8 cellular contexts compared by ENCODE assay signal in the genomic region with DNA sequence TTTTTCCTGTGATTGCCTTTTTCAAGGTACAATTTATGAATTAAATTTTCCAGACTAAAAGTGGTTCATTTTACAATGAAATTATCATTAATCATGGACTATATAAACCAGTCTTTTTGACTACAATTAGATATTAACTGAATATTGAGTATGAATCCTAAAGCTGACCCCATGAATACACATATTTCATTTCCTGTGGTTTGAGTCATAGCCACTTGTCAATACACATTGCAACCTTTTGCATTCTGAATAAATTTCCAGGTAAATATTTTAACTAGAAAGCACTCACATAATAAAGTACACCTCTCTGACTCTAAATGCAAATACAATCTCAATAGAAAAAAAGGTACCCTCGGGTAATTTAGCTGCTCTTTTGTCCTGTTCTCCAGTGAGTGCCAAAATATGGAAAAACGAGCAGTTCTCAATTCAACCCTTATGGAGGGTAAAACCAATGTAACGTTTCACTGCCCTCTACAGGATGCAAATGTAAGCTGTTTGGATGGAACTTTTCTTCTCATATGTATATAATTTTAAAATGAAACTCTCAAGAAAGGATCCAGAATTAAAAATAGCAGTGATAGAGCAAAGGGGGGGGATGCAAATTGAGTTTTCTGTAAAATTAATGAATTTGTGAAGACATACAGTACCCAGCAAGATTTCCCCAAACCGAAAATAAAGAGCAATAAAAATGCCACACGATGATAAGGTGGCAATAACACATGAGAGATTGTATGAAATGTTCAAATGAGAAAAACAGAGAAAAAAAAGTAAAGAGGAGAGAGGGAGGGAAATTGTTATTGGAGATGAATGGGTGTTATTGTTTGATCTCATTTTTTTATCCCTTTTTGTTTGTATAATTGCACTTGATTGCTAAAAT.
DNase-seq lines count a peak whose midpoint lies in the region; ATAC-seq and TF ChIP-seq lines count a peak whose summit lies in the region.

No MANE protein-coding gene starts in this region.

- TF ChIP-seq CTCF in SK-N-SH (IDR thresholded peaks at IDR 0.05): peak; percentile 62
- peak; percentile 84 for TF ChIP-seq CTCF in hepatocyte (IDR thresholded peaks at IDR 0.05; ENCODE audit: poor library complexity)
- TF ChIP-seq CTCF in psoas muscle (IDR thresholded peaks at IDR 0.05): no peak

- H3K4me2 ChIP-seq in SK-N-SH (no peak overlapping the region), hepatocyte (peak overlapping the region; percentile 43)

- 20% methylated on average over 5 of the region's 5 CpGs for WGBS in SK-N-SH (ENCODE audit: low lambda C conversion rate)
- 20% methylated on average over 5 of the region's 5 CpGs for WGBS in hepatocyte (ENCODE audit: low lambda C conversion rate, missing lambda C conversion rate)
- 28 to 30% (median 29%) methylated on average over 5 of the region's 5 CpGs for WGBS in psoas muscle, 3 donors

- POLR2A ChIA-PET in SK-N-SH (lab: Yijun Ruan, JAX): no interaction called here

- peak; percentile 82 for TF ChIP-seq RAD21 in SK-N-SH (IDR thresholded peaks at IDR 0.05; ENCODE audit: low read length)

- no peaks in the 10 kb centered on the region for H3K27me3 ChIP-seq in MG63
- H3K27me3 ChIP-seq in SK-N-SH (ENCODE audit: insufficient read depth): no peaks in the 10 kb centered on the region
- no peaks in the 10 kb centered on the region for H3K27me3 ChIP-seq in hepatocyte
- H3K27me3 ChIP-seq in psoas muscle (ENCODE audit: insufficient read depth in 3 of 3, low read length in 2 of 3): no peaks in the 10 kb centered on the region

- H4K20me1 ChIP-seq in SK-N-SH (ENCODE audit: insufficient read depth): no peaks in the 10 kb centered on the region
- no peaks in the 10 kb centered on the region for H4K20me1 ChIP-seq in hepatocyte (ENCODE audit: insufficient read depth, poor library complexity, severe bottlenecking)

- CTCF ChIA-PET in SK-N-SH (lab: Yijun Ruan, JAX): interaction anchor here (0.5 to 2.7 kb wide), 21 partner anchors 8 to 1586 kb away, joined by 3 to 14 read pairs (median 3); no protein-coding TSS in a partner anchor

- no peaks in the 10 kb centered on the region for H3K9me3 ChIP-seq in MG63
- no peaks in the 10 kb centered on the region for H3K9me3 ChIP-seq in SK-N-SH
- no peaks in the 10 kb centered on the region for H3K9me3 ChIP-seq in hepatocyte (ENCODE audit: low read depth)
- no peaks in the 10 kb centered on the region for H3K9me3 ChIP-seq in psoas muscle

- no peaks in the 10 kb centered on the region for H3F3A ChIP-seq in SK-N-SH (replicated peaks; ENCODE audit: insufficient read depth)

- intact Hi-C loops in psoas muscle (cut with DNase I): no loop called here

- H3K9ac ChIP-seq in SK-N-SH: no peak overlapping the region

- peak; percentile 73 for DNase-seq in DMS 273 (lab: John Stamatoyannopoulos, UW; ENCODE audit: unreplicated experiment)
- DNase-seq in MG63: no peak
- peak; percentile 27 for DNase-seq in SK-N-SH
- DNase-seq in hepatocyte (ENCODE audit: low spot score): peak; percentile 44
- DNase-seq in AG08396 (ENCODE audit: low spot score): no peak
- no peak for DNase-seq in psoas muscle
- DNase-seq in middle frontal gyrus (ENCODE audit: extremely low spot score, low spot score): no peak

- H3K4me1 ChIP-seq in SK-N-SH (ENCODE audit: control insufficient read depth in 1 of 2, insufficient read depth in 2 of 2, low read depth in 1 of 2, low read length in 1 of 2) (no peaks in the 10 kb centered on the region), hepatocyte (ENCODE audit: insufficient read depth) (no peaks in the 10 kb centered on the region), psoas muscle (no peaks in the 10 kb centered on the region)

- no peaks in the 10 kb centered on the region for H3K79me2 ChIP-seq in SK-N-SH (ENCODE audit: insufficient read depth)
- H3K79me2 ChIP-seq in hepatocyte: no peaks in the 10 kb centered on the region

- H2AFZ ChIP-seq in SK-N-SH (ENCODE audit: low read depth) (no peak overlapping the region), hepatocyte (no peak overlapping the region)

- no peaks in the 10 kb centered on the region for H3K9me2 ChIP-seq in SK-N-SH
- no peaks in the 10 kb centered on the region for H3K9me2 ChIP-seq in hepatocyte (replicated peaks; ENCODE audit: insufficient read depth)

- ATAC-seq in HG02852 (IDR thresholded peaks at IDR 0.05; ENCODE audit: unreplicated experiment) (no peak), psoas muscle (no peak)

- H3K27ac ChIP-seq in SK-N-SH (ENCODE audit: low read depth in 2 of 2, low read length in 1 of 2) (no peak overlapping the region), hepatocyte (no peak overlapping the region), psoas muscle (no peak overlapping the region)

- H3K36me3 ChIP-seq in MG63 (no peaks in the 10 kb centered on the region), SK-N-SH (replicated peaks in 1 of 2; ENCODE audit: control insufficient read depth in 1 of 2, insufficient read depth in 2 of 2, low read length in 1 of 2) (no peaks in the 10 kb centered on the region), hepatocyte (replicated peaks; ENCODE audit: insufficient read depth, low read depth) (no peaks in the 10 kb centered on the region), psoas muscle (ENCODE audit: insufficient read depth in 1 of 2, low read depth in 1 of 2) (no peaks in the 10 kb centered on the region)

- H3K4me3 ChIP-seq in MG63 (0 out of 2 replicates have a peak overlapping the region, but pooled peaks have one; percentile 11), SK-N-SH (ENCODE audit: low read depth in 2 of 2, low read length in 1 of 2) (no peak overlapping the region), hepatocyte (no peak overlapping the region), psoas muscle (no peak overlapping the region)

- no peak for TF ChIP-seq EP300 in SK-N-SH (IDR thresholded peaks at IDR 0.05; ENCODE audit: borderline replicate concordance in 1 of 2, low read depth in 1 of 2, low read length in 1 of 2)

TF ChIP-seq in SK-N-SH, 30 proteins besides CTCF, POLR2A, EP300 and RAD21:
- TF ChIP-seq SMC3 (IDR thresholded peaks at IDR 0.05; ENCODE audit: low read depth, low read length) (peak; percentile 48), NFIC (IDR thresholded peaks at IDR 0.05; ENCODE audit: borderline replicate concordance) (no peak)
TF ChIP-seq in SK-N-SH: peak in this region for 1.

Comparison
In these comparisons a context has a peak if more than half of its experiments do, and no peak if none do; other contexts are left out.
1. DNase-seq: peak in DMS 273 (single experiment), SK-N-SH (single experiment) and hepatocyte (single experiment); none in MG63 (single experiment), AG08396 (single experiment), psoas muscle (0 of 2) and middle frontal gyrus (single experiment).